8 cellular contexts compared by ENCODE assay signal in the genomic region with DNA sequence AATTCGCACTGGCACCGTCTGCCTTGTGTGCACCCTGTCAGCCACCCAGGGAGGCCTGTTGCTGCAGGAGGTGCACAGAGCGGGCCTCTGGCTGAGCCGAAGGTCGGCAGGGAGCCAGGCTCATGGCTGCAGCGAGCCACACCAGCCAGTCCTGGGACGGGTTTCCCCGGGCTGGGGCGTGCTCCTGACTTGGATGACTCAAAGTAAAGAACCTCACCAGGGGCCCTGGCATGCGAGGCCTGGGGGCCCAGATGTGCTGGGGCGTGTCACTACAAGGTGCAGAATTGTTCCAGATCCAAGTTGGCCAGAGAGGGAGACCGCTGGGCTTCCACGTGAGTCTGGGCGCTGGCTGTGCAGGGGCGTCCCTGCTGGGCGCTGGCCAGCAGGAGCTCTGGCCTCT. TPM values are rescaled to one million over a fixed set of nuclear protein-coding genes. Genes with fewer than 3 reads are reported as not detected.
DNase-seq lines count a peak whose midpoint lies in the region; FAIRE-seq and TF ChIP-seq lines count a peak whose summit lies in the region.

No MANE protein-coding gene starts in this region.

- no peak for TF ChIP-seq CTCF in fibroblast of the aortic adventitia (IDR thresholded peaks at IDR 0.05; ENCODE audit: insufficient read depth, low read length)
- no peak for TF ChIP-seq CTCF in stomach (IDR thresholded peaks at IDR 0.05)

- peak overlapping the region in 4 of 5 donors; percentile 40 to 76 (median 46) for H3K27ac ChIP-seq in stomach

- H3K4me1 ChIP-seq in stomach = peaks cover 29 to 63% (median 54%) of the 10 kb centered on the region in 4 donors

- H3K4me3 ChIP-seq in fibroblast of the aortic adventitia (ENCODE audit: low read depth, low read length) (no peak overlapping the region), stomach (no peak overlapping the region)

- 33 to 64% (median 38%) methylated on average over 14 to 16 of the region's 16 CpGs for WGBS in stomach, 5 donors

- DNase-seq in H54 (ENCODE audit: insufficient read length, low spot score) (peak; percentile 99), T1000 (lab: John Stamatoyannopoulos, UW) (peak; percentile 48), fibroblast of the aortic adventitia (ENCODE audit: low read depth) (peak; percentile 78), stomach (peak; percentile 90), activated gamma-delta T cell (lab: John Stamatoyannopoulos, UW) (no peak), NOMO-1 treated with DMSO at 0.1 percent for 48 hours (lab: John Stamatoyannopoulos, UW; ENCODE audit: unreplicated experiment) (no peak), KG1 (lab: John Stamatoyannopoulos, UW) (no peak), T-helper 1 cell (no peak)

- intact Hi-C loops in stomach (cut with DNase I; ENCODE audit: low total_unique reads) = loop anchor here (10.0 kb wide), 1 partner anchor 110 kb away; no protein-coding TSS in a partner anchor

- no peaks in the 10 kb centered on the region for H3K27me3 ChIP-seq in stomach

- no peak for TF ChIP-seq EP300 in stomach (IDR thresholded peaks at IDR 0.05)

- TF ChIP-seq POLR2A in H54 (IDR thresholded peaks at IDR 0.05; ENCODE audit: low read depth, low read length) (no peak), stomach (IDR thresholded peaks at IDR 0.05) (no peak)

- H3K9me3 ChIP-seq in stomach = no peaks in the 10 kb centered on the region

- FAIRE-seq in H54 (lab: Jason Lieb, UNC) = peak; percentile 93

- H3K36me3 ChIP-seq in stomach = peaks cover 0 to 36% (median 25%) of the 10 kb centered on the region in 4 donors

RNA-seq across cellular contexts. Expression of a gene that starts 34.5 kb away (rescaled TPM):
- 5.2 and 10.3 TPM in 2 replicates for total RNA-seq in fibroblast of the aortic adventitia (ENCODE audit: low replicate concordance)
- total RNA-seq in stomach = 100 to 1,000 TPM in 1 of 5 donors, 10 to 100 TPM in 2, 1 to 10 TPM in 2; 5.3 to 110 (median 51.1) TPM
- 10 to 100 TPM; 13.3 to 17.6 (median 13.7) TPM for polyA plus RNA-seq in stomach

Comparison
In these comparisons a context has a peak if more than half of its experiments do, and no peak if none do; other contexts are left out.
1. DNase-seq: peak in H54 (single experiment), T1000 (single experiment), fibroblast of the aortic adventitia (single experiment) and stomach (single experiment); none in activated gamma-delta T cell (single experiment), NOMO-1 treated with DMSO at 0.1 percent for 48 hours (single experiment), KG1 (single experiment) and T-helper 1 cell (0 of 5).